ENCODE assay signal across 8 cellular contexts in genomic region chr1:153957744-153958110, GRCh38. TPM values are rescaled to one million over a fixed set of nuclear protein-coding genes. Genes with fewer than 3 reads are reported as not detected.
DNase-seq lines count a peak whose midpoint lies in the region; ATAC-seq and TF ChIP-seq lines count a peak whose summit lies in the region.

No MANE protein-coding gene starts in this region.

- H3K9me3 Mint-ChIP-seq in activated naive CD8-positive, alpha-beta T cell (ENCODE audit: low read depth): no peaks in the 10 kb centered on the region

- peak overlapping the region; percentile 100 for H3K4me3 Mint-ChIP-seq in activated naive CD8-positive, alpha-beta T cell

- peak overlapping the region; percentile 96 for H3K9ac ChIP-seq in DND-41 (ENCODE audit: low read depth, low read length)

- H3K36me3 ChIP-seq in DND-41 (ENCODE audit: insufficient read depth, low read length) (peaks cover 53% of the 10 kb centered on the region), iPS DF 6.9 (ENCODE audit: control insufficient read depth, insufficient read depth, low read length) (peaks cover 15% of the 10 kb centered on the region)

- peak; percentile 3 for TF ChIP-seq CTCF in DND-41 (IDR thresholded peaks at IDR 0.05; ENCODE audit: borderline replicate concordance, extremely low read depth, low read length, poor library complexity, severe bottlenecking)

- no peaks in the 10 kb centered on the region for H3K27me3 ChIP-seq in DND-41 (ENCODE audit: insufficient read depth, low read length, poor library complexity)
- no peaks in the 10 kb centered on the region for H3K27me3 ChIP-seq in iPS DF 6.9 (ENCODE audit: control insufficient read depth, insufficient read depth, low read length)

- peaks cover 56% of the 10 kb centered on the region for H3K4me1 ChIP-seq in DND-41 (ENCODE audit: insufficient read depth, low read length)
- no peaks in the 10 kb centered on the region; the same call in 1 of the 2 replicates for H3K4me1 ChIP-seq in iPS DF 6.9 (ENCODE audit: control insufficient read depth, insufficient read depth, low read length)

- H3K79me2 ChIP-seq in DND-41 (ENCODE audit: insufficient read depth, low read length): peaks cover 75% of the 10 kb centered on the region

- H4K20me1 ChIP-seq in DND-41 (ENCODE audit: insufficient read depth, low read length): peaks cover 49% of the 10 kb centered on the region

- no CpG with 5 or more reads among the region's 13 CpGs for WGBS in iPS DF 6.9 (ENCODE audit: insufficient coverage, insufficient read length)

- no peaks in the 10 kb centered on the region for H3K27me3 Mint-ChIP-seq in activated naive CD8-positive, alpha-beta T cell

- peak; percentile 38 for ATAC-seq in DND-41 (ENCODE audit: insufficient read depth, low read depth)
- ATAC-seq in GM21381 (IDR thresholded peaks at IDR 0.05; ENCODE audit: unreplicated experiment): peak; percentile 7

- peak overlapping the region; percentile 93 for H2AFZ ChIP-seq in DND-41 (ENCODE audit: low read depth, low read length)

- H3K4me2 ChIP-seq in DND-41 (ENCODE audit: insufficient read depth, low read length): peak overlapping the region; percentile 87

- H3K36me3 Mint-ChIP-seq in activated naive CD8-positive, alpha-beta T cell: peaks cover 3% of the 10 kb centered on the region

- peak overlapping the region; percentile 96 for H3K27ac Mint-ChIP-seq in activated naive CD8-positive, alpha-beta T cell

- H3K27ac ChIP-seq in DND-41 (ENCODE audit: low read length): peak overlapping the region; percentile 90
- H3K27ac ChIP-seq in iPS DF 6.9 (ENCODE audit: low read length): no peak overlapping the region

- peaks cover 53% of the 10 kb centered on the region for H3K4me1 Mint-ChIP-seq in activated naive CD8-positive, alpha-beta T cell (ENCODE audit: low read depth)

- DNase-seq in DND-41 (peak; percentile 62), M059J (ENCODE audit: low read depth) (peak; percentile 43), iPS DF 6.9 (ENCODE audit: low read depth, low spot score) (no peak), medulla oblongata (ENCODE audit: extremely low spot score) (no peak), NCI-H2081 treated with DMSO at 0.1 percent for 48 hours (lab: John Stamatoyannopoulos, UW) (no peak)
- peak; percentile 49 for DNase-seq in stimulated activated CD4-positive, alpha-beta T cell treated with anti-CD3 and anti-CD28 coated beads, Interleukin-4, amount 100 ng/mL, for 24 hours

- H3K4me3 ChIP-seq in DND-41 (ENCODE audit: low read depth in 1 of 2, low read length in 2 of 2) (peak overlapping the region; percentile 94 to 100), iPS DF 6.9 (ENCODE audit: low read length) (peak overlapping the region; percentile 84)

- H3K9me3 ChIP-seq in DND-41 (ENCODE audit: insufficient read depth, low read length, severe bottlenecking) (no peaks in the 10 kb centered on the region), iPS DF 6.9 (ENCODE audit: control insufficient read depth, insufficient read depth, low read length) (no peaks in the 10 kb centered on the region)

RNA-seq across cellular contexts. Expression of gene CRTC2, which starts 0.7 kb away (rescaled TPM):
- 11.4 and 13.7 TPM in 2 replicates for total RNA-seq in M059J (2014; rRNA removed; shearing (Covaris generic))

RNA-seq across cellular contexts. Expression of gene SLC39A1, which starts 5.6 kb away (rescaled TPM):
- 120 and 138 TPM in 2 replicates for total RNA-seq in M059J (2014; rRNA removed; shearing (Covaris generic))

RNA-seq across cellular contexts. Expression of gene CREB3L4, which starts 10.0 kb away (rescaled TPM):
- total RNA-seq in M059J (2014; rRNA removed; shearing (Covaris generic)): 6.5 and 9.6 TPM in 2 replicates

RNA-seq across cellular contexts. Expression of gene DENND4B, which starts 11.2 kb away (rescaled TPM):
- total RNA-seq in M059J (2014; rRNA removed; shearing (Covaris generic)): 8.4 and 9.0 TPM in 2 replicates

RNA-seq across cellular contexts. Expression of gene JTB, which starts 19.7 kb away (rescaled TPM):
- total RNA-seq in M059J (2014; rRNA removed; shearing (Covaris generic)): 367 and 415 TPM in 2 replicates

Comparison
In these comparisons a context has a peak if more than half of its experiments do, and no peak if none do; other contexts are left out.
1. DNase-seq: peak in DND-41 (single experiment), M059J (single experiment) and stimulated activated CD4-positive, alpha-beta T cell treated with anti-CD3 and anti-CD28 coated beads, Interleukin-4, amount 100 ng/mL, for 24 hours (single experiment); none in iPS DF 6.9 (single experiment), medulla oblongata (single experiment) and NCI-H2081 treated with DMSO at 0.1 percent for 48 hours (single experiment).